In the genomic region with DNA sequence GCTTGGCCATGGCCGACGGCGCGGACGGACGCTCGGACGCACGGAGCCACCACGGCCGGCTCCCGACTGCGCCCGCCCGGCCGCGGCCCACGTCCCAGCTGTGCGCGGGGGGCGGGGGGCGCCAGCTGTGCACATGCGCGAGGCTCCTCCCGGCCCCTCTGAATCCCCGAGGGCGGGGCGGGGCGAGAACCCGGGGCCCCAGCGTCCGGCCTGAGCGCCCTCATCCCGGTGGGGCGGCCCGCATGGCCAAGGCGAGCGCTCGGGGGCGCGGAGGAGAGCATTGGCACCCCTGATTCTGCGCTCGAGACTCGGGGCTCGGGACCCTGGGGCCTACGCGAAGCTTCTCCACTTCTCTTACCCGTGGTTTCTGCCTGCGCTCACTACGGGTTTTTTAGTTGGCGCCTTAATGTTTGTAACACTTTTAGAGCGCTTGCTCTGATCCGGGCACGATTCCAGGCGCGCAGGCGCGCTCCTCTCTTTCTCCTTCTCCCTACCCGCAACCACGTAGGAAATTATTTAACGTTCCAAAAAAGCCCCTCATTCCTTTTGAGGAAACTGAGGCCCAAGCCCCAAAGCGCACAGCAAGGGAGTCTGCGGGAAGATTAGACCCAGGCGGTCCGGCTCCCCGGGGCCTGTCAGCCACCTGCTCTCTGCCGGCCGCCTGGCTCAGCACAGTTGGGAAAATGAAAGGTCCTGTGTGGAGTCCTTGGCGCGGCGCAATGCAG, we compare ENCODE assay signal across 8 cellular contexts. TPM values are rescaled to one million over a fixed set of nuclear protein-coding genes. Genes with fewer than 3 reads are reported as not detected.
DNase-seq lines count a peak whose midpoint lies in the region; ATAC-seq and TF ChIP-seq lines count a peak whose summit lies in the region.

Gene PXDN (minus strand): TSS at position 70 of the 725 bp plus-strand sequence. CDS start 60 bp downstream, at position 10.

- H3K27me3 ChIP-seq in cardiac muscle cell: peaks cover 11% of the 10 kb centered on the region
- H3K27me3 ChIP-seq in trophoblast cell (ENCODE audit: insufficient read depth, low read length): no peaks in the 10 kb centered on the region
- H3K27me3 ChIP-seq in HAP-1 (ENCODE audit: low read depth): no peaks in the 10 kb centered on the region

- peak within 1 kb of the TSS; percentile 97 for H4K91ac ChIP-seq in trophoblast cell (ENCODE audit: low read depth, low read length)

- H2BK120ac ChIP-seq in trophoblast cell (ENCODE audit: insufficient read depth, low read length, poor library complexity): peak within 1 kb of the TSS; percentile 84

- peak within 1 kb of the TSS; percentile 71 for H3K18ac ChIP-seq in trophoblast cell (ENCODE audit: low read length)

- H3K27ac Mint-ChIP-seq in activated CD8-positive, alpha-beta memory T cell treated with anti-CD3 and anti-CD28 coated beads, Interleukin-2, amount 10 ng/mL, durations not matched to agents 7 days and 5 days: no peak within 1 kb of the TSS

- H3K9me3 ChIP-seq in cardiac muscle cell (ENCODE audit: low read depth) (no peaks in the 10 kb centered on the region), trophoblast cell (ENCODE audit: insufficient read depth, low read depth, low read length) (peaks cover 13% of the 10 kb centered on the region), HAP-1 (no peaks in the 10 kb centered on the region)

- H3K36me3 Mint-ChIP-seq in activated CD8-positive, alpha-beta memory T cell treated with anti-CD3 and anti-CD28 coated beads, Interleukin-2, amount 10 ng/mL, durations not matched to agents 7 days and 5 days: no peaks in the 10 kb centered on the region

- H3K4me3 ChIP-seq in cardiac muscle cell: peak within 1 kb of the TSS; percentile 85
- H3K4me3 ChIP-seq in trophoblast cell (ENCODE audit: low read depth, low read length): peak within 1 kb of the TSS; percentile 89
- H3K4me3 ChIP-seq in HAP-1: no peak within 1 kb of the TSS

- H2AK5ac ChIP-seq in trophoblast cell (ENCODE audit: low read length): peak within 1 kb of the TSS; percentile 8

- TF ChIP-seq CTCF in cardiac muscle cell (IDR thresholded peaks at IDR 0.05; ENCODE audit: low read depth, low read length): peak; percentile 7

- peak within 1 kb of the TSS; percentile 12 for H3K4me3 Mint-ChIP-seq in activated CD8-positive, alpha-beta memory T cell treated with anti-CD3 and anti-CD28 coated beads, Interleukin-2, amount 10 ng/mL, durations not matched to agents 7 days and 5 days

- peak within 1 kb of the TSS; percentile 55 for H3K27ac ChIP-seq in cardiac muscle cell
- peak within 1 kb of the TSS; percentile 96 for H3K27ac ChIP-seq in trophoblast cell (ENCODE audit: low read depth, low read length)

- H3K79me1 ChIP-seq in trophoblast cell (ENCODE audit: low read length): peaks cover 29% of the 10 kb centered on the region

- H2AFZ ChIP-seq in trophoblast cell (ENCODE audit: insufficient read depth, low read length, poor library complexity): peak within 1 kb of the TSS; percentile 26

- peak within 1 kb of the TSS; percentile 93 for H2BK5ac ChIP-seq in trophoblast cell (ENCODE audit: low read depth, low read length, poor library complexity)

- H3K4me2 ChIP-seq in trophoblast cell (ENCODE audit: low read length): peak within 1 kb of the TSS; percentile 91

- WGBS in trophoblast cell (ENCODE audit: extremely low coverage, insufficient coverage, insufficient read length): no CpG with 5 or more reads among the region's 71 CpGs

- H3K9ac ChIP-seq in trophoblast cell (ENCODE audit: low read length): peak within 1 kb of the TSS; percentile 84

- in situ Hi-C loops in HAP-1 (cut with MboI; ENCODE audit: low sequenced_read_pairs): no loop called here

- peaks cover 19% of the 10 kb centered on the region for H3K79me2 ChIP-seq in trophoblast cell (ENCODE audit: control insufficient read depth, insufficient read depth, low read length, poor library complexity)

- H3K14ac ChIP-seq in trophoblast cell (ENCODE audit: low read length): peak within 1 kb of the TSS; percentile 81

- H3K4ac ChIP-seq in trophoblast cell (ENCODE audit: low read depth, low read length): peak within 1 kb of the TSS; percentile 85

- H4K8ac ChIP-seq in trophoblast cell (ENCODE audit: low read depth, low read length): peak within 1 kb of the TSS; percentile 77

- peaks cover 45% of the 10 kb centered on the region for H3K27me3 Mint-ChIP-seq in activated CD8-positive, alpha-beta memory T cell treated with anti-CD3 and anti-CD28 coated beads, Interleukin-2, amount 10 ng/mL, durations not matched to agents 7 days and 5 days

- no peaks in the 10 kb centered on the region for H3K9me3 Mint-ChIP-seq in activated CD8-positive, alpha-beta memory T cell treated with anti-CD3 and anti-CD28 coated beads, Interleukin-2, amount 10 ng/mL, durations not matched to agents 7 days and 5 days (ENCODE audit: low read depth)

- peak within 1 kb of the TSS; percentile 5 for H4K12ac ChIP-seq in trophoblast cell (ENCODE audit: low read depth, low read length)

- H2BK12ac ChIP-seq in trophoblast cell (ENCODE audit: low read length): no peak within 1 kb of the TSS

- ATAC-seq in activated CD8-positive, alpha-beta memory T cell treated with anti-CD3 and anti-CD28 coated beads, Interleukin-2, amount 10 ng/mL, durations not matched to agents 7 days and 5 days: no peak

- no peak within 1 kb of the TSS for H3K23ac ChIP-seq in trophoblast cell (ENCODE audit: low read length)

- H3K4me1 Mint-ChIP-seq in activated CD8-positive, alpha-beta memory T cell treated with anti-CD3 and anti-CD28 coated beads, Interleukin-2, amount 10 ng/mL, durations not matched to agents 7 days and 5 days: peaks cover 7% of the 10 kb centered on the region

- H3K36me3 ChIP-seq in cardiac muscle cell: no peaks in the 10 kb centered on the region
- H3K36me3 ChIP-seq in trophoblast cell (ENCODE audit: control insufficient read depth in 1 of 2, insufficient read depth in 2 of 2, low read length in 2 of 2): peaks cover 8 to 9% of the 10 kb centered on the region in 2 experiments
- H3K36me3 ChIP-seq in HAP-1 (replicated peaks): no peaks in the 10 kb centered on the region

- CTCF ChIA-PET in activated CD8-positive, alpha-beta memory T cell treated with anti-CD3 and anti-CD28 coated beads, Interleukin-2, amount 10 ng/mL, durations not matched to agents 7 days and 5 days (lab: Charles Lee): no interaction called here

- H3K4me1 ChIP-seq in cardiac muscle cell (ENCODE audit: low read depth): no peaks in the 10 kb centered on the region
- peaks cover 31 to 37% of the 10 kb centered on the region in 2 experiments for H3K4me1 ChIP-seq in trophoblast cell (ENCODE audit: control insufficient read depth in 1 of 2, insufficient read depth in 2 of 2, low read length in 2 of 2)
- H3K4me1 ChIP-seq in HAP-1: no peaks in the 10 kb centered on the region

- peak; percentile 22 for DNase-seq in SKM-1 treated with dmso at 0.1 percent for 144 hours (lab: John Stamatoyannopoulos, UW; ENCODE audit: unreplicated experiment)
- no peak for DNase-seq in SKM-1 (lab: John Stamatoyannopoulos, UW; ENCODE audit: unreplicated experiment)
- DNase-seq in activated CD8-positive, alpha-beta memory T cell treated with anti-CD3 and anti-CD28 coated beads, Interleukin-2, amount 10 ng/mL, durations not matched to agents 7 days and 5 days: no peak
- peak in 1 of 2 donors; percentile 80 for DNase-seq in cardiac muscle cell (ENCODE audit: low read depth in 1 of 2, low spot score in 1 of 2)
- DNase-seq in trophoblast cell: peak in 1 of 2 donors; percentile 23
- no peak for DNase-seq in NCI-H187 (lab: John Stamatoyannopoulos, UW)
- DNase-seq in HAP-1 (ENCODE audit: low spot score in 2 of 2): no peak
- no peak for DNase-seq in activated naive CD4-positive, alpha-beta T cell treated with Interleukin-2 at 50 U/mL for 16 hours

RNA-seq across cellular contexts. Expression of gene PXDN, which starts in this region (rescaled TPM):
- 1 to 10 TPM; 2.0 to 3.1 TPM for total RNA-seq in activated CD8-positive, alpha-beta memory T cell treated with anti-CD3 and anti-CD28 coated beads, Interleukin-2, amount 10 ng/mL, durations not matched to agents 7 days and 5 days
- 110 and 129 TPM in 2 replicates for total RNA-seq in cardiac muscle cell
- polyA plus RNA-seq in cardiac muscle cell: 85.7 and 96.8 TPM in 2 replicates
- polyA plus RNA-seq in trophoblast cell (2013): 194 and 203 TPM in 2 replicates

Comparison
In these comparisons a context has a peak if more than half of its experiments do, and no peak if none do; other contexts are left out.
1. RNA of gene PXDN (total RNA-seq): 110 to 129 TPM in cardiac muscle cell; 2.0 to 3.1 TPM in activated CD8-positive, alpha-beta memory T cell treated with anti-CD3 and anti-CD28 coated beads, Interleukin-2, amount 10 ng/mL, durations not matched to agents 7 days and 5 days; every median in the first group is over 10 times any median in the second.